In the genomic region with DNA sequence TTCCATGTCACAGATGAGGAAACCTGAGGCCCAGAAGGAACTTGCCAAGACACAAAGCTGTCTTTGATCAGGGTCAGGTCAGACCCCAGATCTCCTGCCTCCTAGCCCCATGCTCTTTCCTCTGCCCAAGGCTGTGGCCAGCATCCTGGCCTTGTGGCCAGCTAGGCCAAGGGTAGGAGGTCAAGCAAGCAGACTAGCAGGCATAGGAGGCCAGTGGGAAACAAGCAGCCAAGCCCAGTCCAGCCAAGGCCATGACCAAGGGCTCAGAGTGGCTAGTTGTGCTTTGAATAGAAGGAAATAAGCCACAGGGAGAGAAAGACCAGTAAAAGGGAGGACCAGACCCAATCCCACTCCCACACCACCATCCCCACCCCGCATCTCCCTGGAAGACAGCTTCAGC, we compare ENCODE assay signal across 16 cellular contexts. TPM values are rescaled to one million over a fixed set of nuclear protein-coding genes. Genes with fewer than 3 reads are reported as not detected.
DNase-seq lines count a peak whose midpoint lies in the region; ATAC-seq and TF ChIP-seq lines count a peak whose summit lies in the region.
"Had no signal": no experiment of that assay in that cellular context is flagged by ENCODE, and none has a peak within 500 bp of the region (broad histone marks: within the 10 kb centered on the region; RNA-seq: fewer than 3 reads in every experiment).

No MANE protein-coding gene starts in this region.

- TF ChIP-seq CTCF in heart left ventricle (IDR thresholded peaks at IDR 0.05), result no peak
- TF ChIP-seq CTCF in esophagus squamous epithelium (IDR thresholded peaks at IDR 0.05), result no peak
- TF ChIP-seq CTCF in ovary (IDR thresholded peaks at IDR 0.05), result no peak
- no peak for TF ChIP-seq CTCF in upper lobe of left lung (IDR thresholded peaks at IDR 0.05)
- TF ChIP-seq CTCF in dorsolateral prefrontal cortex (IDR thresholded peaks at IDR 0.05 in 54 of 56, conservative IDR thresholded peaks at IDR 0.05 in 2 of 56; ENCODE audit: low read depth in 1 of 56, partially characterized antibody in 56 of 56), result no peak

- H3K27me3 ChIP-seq in heart left ventricle (peaks cover 0 to 10% (median 3%) of the 10 kb centered on the region in 9 donors), esophagus squamous epithelium (peaks cover 0 to 14% (median 0%) of the 10 kb centered on the region in 4 donors), ovary (no peaks in the 10 kb centered on the region), upper lobe of left lung (no peaks in the 10 kb centered on the region), dorsolateral prefrontal cortex (peaks cover 0 to 7% (median 0%) of the 10 kb centered on the region in 45 donors)

- no peak for TF ChIP-seq EP300 in ovary (IDR thresholded peaks at IDR 0.05)
- no peak for TF ChIP-seq EP300 in upper lobe of left lung (IDR thresholded peaks at IDR 0.05)

- H3K36me3 ChIP-seq in heart left ventricle (no peaks in the 10 kb centered on the region), esophagus squamous epithelium (no peaks in the 10 kb centered on the region), ovary (no peaks in the 10 kb centered on the region), upper lobe of left lung (no peaks in the 10 kb centered on the region)

- H3K4me3 ChIP-seq in heart left ventricle (no peak overlapping the region), esophagus squamous epithelium (no peak overlapping the region), ovary (no peak overlapping the region), upper lobe of left lung (no peak overlapping the region), dorsolateral prefrontal cortex (no peak overlapping the region)

- TF ChIP-seq POLR2A in heart left ventricle (IDR thresholded peaks at IDR 0.05) (no peak), esophagus squamous epithelium (IDR thresholded peaks at IDR 0.05) (no peak), ovary (IDR thresholded peaks at IDR 0.05) (no peak), upper lobe of left lung (IDR thresholded peaks at IDR 0.05) (no peak)

- 91 to 100% (median 92%) methylated on average over 1 of the region's 1 CpG for WGBS in heart left ventricle, 4 donors
- WGBS in esophagus squamous epithelium, 2 donors, result 94 to 100% methylated on average over 1 of the region's 1 CpG
- 67 to 82% (median 79%) methylated on average over 1 of the region's 1 CpG for WGBS in ovary, 3 donors
- WGBS in upper lobe of left lung, 2 donors, result 100% methylated on average over 1 of the region's 1 CpG

- H3K4me1 ChIP-seq in heart left ventricle (peaks cover 4 to 53% (median 39%) of the 10 kb centered on the region in 12 donors), esophagus squamous epithelium (peaks cover 12 to 60% (median 39%) of the 10 kb centered on the region in 3 donors), ovary (ENCODE audit: insufficient read depth) (peaks cover 48% of the 10 kb centered on the region), upper lobe of left lung (peaks cover 37 to 48% (median 44%) of the 10 kb centered on the region in 4 donors)

- H3K27ac ChIP-seq in heart left ventricle (peak overlapping the region in 6 of 12 donors; percentile 20 to 91 (median 73)), esophagus squamous epithelium (peak overlapping the region in 3 of 4 donors; percentile 49 to 82 (median 71)), ovary (peak overlapping the region; percentile 23 to 69), upper lobe of left lung (peak overlapping the region; percentile 41 to 75 (median 71)), dorsolateral prefrontal cortex (peak overlapping the region in 3 of 59 donors; percentile 23 to 59 (median 53))
- H3K27ac ChIP-seq: 22Rv1 had no signal

- intact Hi-C loops in Right ventricle myocardium inferior (cut with DNase I) (no loop called here), heart left ventricle (cut with DNase I) (no loop called here), esophagus squamous epithelium (cut with DNase I) (no loop called here), ovary (cut with DNase I) (no loop called here), dorsolateral prefrontal cortex (cut with DNase I) (no loop called here)

- H3K9me3 ChIP-seq in heart left ventricle (no peaks in the 10 kb centered on the region), esophagus squamous epithelium (no peaks in the 10 kb centered on the region), ovary (no peaks in the 10 kb centered on the region), upper lobe of left lung (no peaks in the 10 kb centered on the region)

- DNase-seq in Right ventricle myocardium inferior (ENCODE audit: missing footprints) (peak; percentile 8), heart left ventricle (no peak), esophagus squamous epithelium (lab: John Stamatoyannopoulos, UW) (no peak), ovary (peak in 2 of 5 donors; percentile 22 to 54), upper lobe of left lung (no peak), dorsolateral prefrontal cortex (no peak)
- DNase-seq in activated CD4-positive, alpha-beta T cell treated with anti-CD3 and anti-CD28 coated beads, Interleukin-2, amount 50 U/mL, for 48 hours, result no peak
- DNase-seq: activated CD4-positive, alpha-beta T cell treated with anti-CD3 and anti-CD28 coated beads for 36 hours; activated effector memory CD4-positive, alpha-beta T cell treated with Interleukin-2 at 50 U/mL for 16 hours; NCI-H1436; NCI-H2171 treated with DMSO at 0.1 percent for 48 hours; NCI-H774; nucleus accumbens; stimulated activated CD4-positive, alpha-beta T cell treated with anti-CD3 and anti-CD28 coated beads, Interleukin-2, amount 100 ng/mL, for 48 hours had no signal

- no peak for ATAC-seq in Right ventricle myocardium inferior
- no peak for ATAC-seq in heart left ventricle
- ATAC-seq in upper lobe of left lung (ENCODE audit: low FRiP score in 2 of 2), result no peak
- no peak for ATAC-seq in HG03469 (IDR thresholded peaks at IDR 0.05; ENCODE audit: unreplicated experiment)
- ATAC-seq: activated CD4-positive, alpha-beta T cell treated with anti-CD3 and anti-CD28 coated beads for 36 hours had no signal

RNA-seq across cellular contexts. Expression of a gene that starts 30.4 kb away (rescaled TPM):
- total RNA-seq in Right ventricle myocardium inferior (4.5 TPM), heart left ventricle (10 to 100 TPM in 1 of 9 donors, 1 to 10 TPM in 6, under 1 TPM in 2; 0.61 to 12.2 (median 2.1) TPM), esophagus squamous epithelium (1 to 10 TPM in 1 of 4 donors, under 1 TPM in 3; 0.66 to 1.6 (median 0.84) TPM), ovary (1 to 10 TPM; 1.1 to 5.2 (median 2.1) TPM), upper lobe of left lung (10 to 100 TPM in 4 of 6 donors, 1 to 10 TPM in 2; 3.0 to 36.1 (median 17.5) TPM), dorsolateral prefrontal cortex (10 to 100 TPM in 51 of 120 experiments, 1 to 10 TPM in 69; 1.8 to 17.7 (median 9.4) TPM)
- polyA plus RNA-seq in heart left ventricle (1 to 10 TPM; 1.9 to 3.7 TPM), ovary (10 to 100 TPM in 1 of 2 donors, under 1 TPM in 1; 0.76 to 78.2 TPM)
- total RNA-seq: activated CD4-positive, alpha-beta T cell treated with anti-CD3 and anti-CD28 coated beads for 36 hours had no signal

RNA-seq across cellular contexts. Expression of a gene that starts 41.2 kb away (rescaled TPM):
- 20.3 TPM for total RNA-seq in Right ventricle myocardium inferior
- total RNA-seq in heart left ventricle, result 10 to 100 TPM; 17.2 to 70.5 (median 27.2) TPM
- polyA plus RNA-seq in heart left ventricle, result 10 to 100 TPM; 14.4 to 28.3 TPM
- total RNA-seq in esophagus squamous epithelium, result 10 to 100 TPM; 39.6 to 61.4 (median 48.0) TPM
- total RNA-seq in ovary, result 10 to 100 TPM; 13.1 to 53.5 (median 26.8) TPM
- 10 to 100 TPM; 11.1 to 27.3 TPM for polyA plus RNA-seq in ovary
- total RNA-seq in upper lobe of left lung, result 10 to 100 TPM; 36.7 to 59.4 (median 45.7) TPM
- total RNA-seq in dorsolateral prefrontal cortex, result 10 to 100 TPM; 21.6 to 37.7 (median 26.8) TPM
